Comparison of ENCODE assay signal across 14 cellular contexts in genomic region chr14:36901846-36902245, GRCh38.
A peak's percentile ranks its signal among the peaks of the same experiment; 100 is the strongest.
DNase-seq lines count a peak whose midpoint lies in the region; ATAC-seq and TF ChIP-seq lines count a peak whose summit lies in the region.
"Had no signal": no experiment of that assay in that cellular context is flagged by ENCODE, and none has a peak within 500 bp of the region (broad histone marks: within the 10 kb centered on the region; RNA-seq: fewer than 3 reads in every experiment).

No MANE protein-coding gene starts in this region.

- no peak overlapping the region for H3K4ac ChIP-seq in mesenchymal stem cell (ENCODE audit: low read depth in 1 of 2, low read length in 2 of 2)

- no peak overlapping the region for H2BK120ac ChIP-seq in mesenchymal stem cell (ENCODE audit: low read depth, low read length)

- H2AFZ ChIP-seq in mesenchymal stem cell (ENCODE audit: low read depth, low read length), result no peak overlapping the region

- no peak overlapping the region for H4K8ac ChIP-seq in mesenchymal stem cell (ENCODE audit: low read length)

- H2BK15ac ChIP-seq in mesenchymal stem cell (ENCODE audit: low read depth, poor library complexity, severe bottlenecking), result no peak overlapping the region

- H3K4me3 ChIP-seq in choroid plexus epithelial cell (ENCODE audit: low read depth, low read length) (no peak overlapping the region), mesenchymal stem cell (ENCODE audit: insufficient read depth in 1 of 2, low read depth in 1 of 2, low read length in 2 of 2) (no peak overlapping the region)
- H3K4me3 ChIP-seq: SK-N-MC had no signal

- H3K18ac ChIP-seq in mesenchymal stem cell (ENCODE audit: low read depth in 1 of 2, low read length in 2 of 2), result no peak overlapping the region

- no peak for ATAC-seq in stimulated activated naive CD8-positive, alpha-beta T cell treated with anti-CD3 and anti-CD28 coated beads, Interleukin-15, Interleukin-2, amounts not matched to agents 100 U/mL and 50 U/mL, for 24 hours

- H3K27ac ChIP-seq in mesenchymal stem cell (ENCODE audit: low read length, poor library complexity, severe bottlenecking), result no peak overlapping the region
- H3K27ac ChIP-seq: SK-N-MC had no signal

- no peak overlapping the region for H2BK12ac ChIP-seq in mesenchymal stem cell (ENCODE audit: low read length in 2 of 2)

- H3K14ac ChIP-seq in mesenchymal stem cell (ENCODE audit: low read length in 2 of 2), result no peak overlapping the region

- H2BK5ac ChIP-seq in mesenchymal stem cell (ENCODE audit: low read depth, low read length, poor library complexity, severe bottlenecking), result no peak overlapping the region

- no peak overlapping the region for H4K91ac ChIP-seq in mesenchymal stem cell (ENCODE audit: low read length)

- H3K36me3 ChIP-seq in mesenchymal stem cell (ENCODE audit: control insufficient read depth in 1 of 2, insufficient read depth in 2 of 2, low read depth in 1 of 2, low read length in 2 of 2), result no peaks in the 10 kb centered on the region

- no peaks in the 10 kb centered on the region for H3K9me3 ChIP-seq in mesenchymal stem cell (ENCODE audit: control insufficient read depth, low read length)

- H3K4me1 ChIP-seq in mesenchymal stem cell (ENCODE audit: control insufficient read depth, insufficient read depth, low read depth, low read length), result no peaks in the 10 kb centered on the region

- H3K9ac ChIP-seq in mesenchymal stem cell (ENCODE audit: low read length), result no peak overlapping the region

- TF ChIP-seq CTCF in choroid plexus epithelial cell (conservative IDR thresholded peaks at IDR 0.05; ENCODE audit: low read depth, low read length), result no peak

- DNase-seq in EL (peak; percentile 3), LHCN-M2 (ENCODE audit: low read depth) (peak; percentile 2), choroid plexus epithelial cell (ENCODE audit: low read depth) (peak; percentile 17), mesenchymal stem cell (peak; percentile 0), head of caudate nucleus (no peak)
- no peak for DNase-seq in activated T-cell treated with anti-CD3 and anti-CD28 coated beads, Interleukin-2, amount 50 U/mL, for 1 hour
- no peak for DNase-seq in stimulated activated CD8-positive, alpha-beta memory T cell treated with anti-CD3 and anti-CD28 coated beads, Interleukin-4, amount 100 ng/mL, for 48 hours
- no peak for DNase-seq in stimulated activated naive CD8-positive, alpha-beta T cell treated with anti-CD3 and anti-CD28 coated beads, Interleukin-15, Interleukin-2, amounts not matched to agents 100 U/mL and 50 U/mL, for 24 hours
- DNase-seq: CD4-positive, alpha-beta T cell; DMS79 treated with DMSO at 0.1 percent for 48 hours; NCI-H1436 treated with DMSO at 0.1 percent for 48 hours; NCI-H2081; NCI-H524 had no signal

- no peaks in the 10 kb centered on the region for H3K27me3 ChIP-seq in mesenchymal stem cell (ENCODE audit: control insufficient read depth in 1 of 2, insufficient read depth in 1 of 2, low read length in 2 of 2)

- intact Hi-C loops in head of caudate nucleus (cut with DNase I), result no loop called here

- H3K79me1 ChIP-seq in mesenchymal stem cell (replicated peaks; ENCODE audit: low read length, poor library complexity, severe bottlenecking), result no peaks in the 10 kb centered on the region

- H3K23ac ChIP-seq in mesenchymal stem cell (ENCODE audit: low read length in 2 of 2), result no peak overlapping the region

- H3K4me2 ChIP-seq in mesenchymal stem cell (ENCODE audit: low read length, poor library complexity, severe bottlenecking), result no peak overlapping the region

- no peak overlapping the region for H2AK5ac ChIP-seq in mesenchymal stem cell (ENCODE audit: low read length, severe bottlenecking)

Comparison
In these comparisons a context has a peak if more than half of its experiments do, and no peak if none do; other contexts are left out.
1. DNase-seq: peak in EL (single experiment), LHCN-M2 (single experiment), choroid plexus epithelial cell (single experiment) and mesenchymal stem cell (single experiment); none in activated T-cell treated with anti-CD3 and anti-CD28 coated beads, Interleukin-2, amount 50 U/mL, for 1 hour (single experiment), stimulated activated CD8-positive, alpha-beta memory T cell treated with anti-CD3 and anti-CD28 coated beads, Interleukin-4, amount 100 ng/mL, for 48 hours (single experiment), stimulated activated naive CD8-positive, alpha-beta T cell treated with anti-CD3 and anti-CD28 coated beads, Interleukin-15, Interleukin-2, amounts not matched to agents 100 U/mL and 50 U/mL, for 24 hours (single experiment) and head of caudate nucleus (0 of 42).